1 cellular context compared by ENCODE assay signal in the genomic region with DNA sequence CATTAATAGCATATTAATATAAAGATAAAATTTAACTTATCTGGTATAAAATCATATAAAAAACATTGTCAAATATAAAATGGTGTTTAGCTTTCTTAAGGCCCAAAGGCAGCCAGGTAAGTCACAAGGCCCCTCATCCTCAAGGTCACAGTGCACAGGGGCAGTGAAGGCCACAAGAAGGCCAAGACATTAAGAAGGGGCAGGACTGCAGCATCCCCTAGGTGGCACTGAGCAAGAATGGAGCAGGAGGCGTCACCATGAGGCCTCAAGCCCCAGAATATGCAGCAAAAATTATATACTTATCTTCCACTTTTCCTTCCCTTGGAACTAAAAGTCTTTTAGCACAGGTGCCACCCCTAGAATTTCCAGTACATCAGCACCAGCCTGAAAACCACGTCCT.
TF ChIP-seq lines count a peak whose summit lies in the region.

No MANE protein-coding gene starts in this region.

TF ChIP-seq in GM12878, 131 proteins besides CTCF, POLR2A, EP300 and RAD21:
- TF ChIP-seq, protein P1, sequence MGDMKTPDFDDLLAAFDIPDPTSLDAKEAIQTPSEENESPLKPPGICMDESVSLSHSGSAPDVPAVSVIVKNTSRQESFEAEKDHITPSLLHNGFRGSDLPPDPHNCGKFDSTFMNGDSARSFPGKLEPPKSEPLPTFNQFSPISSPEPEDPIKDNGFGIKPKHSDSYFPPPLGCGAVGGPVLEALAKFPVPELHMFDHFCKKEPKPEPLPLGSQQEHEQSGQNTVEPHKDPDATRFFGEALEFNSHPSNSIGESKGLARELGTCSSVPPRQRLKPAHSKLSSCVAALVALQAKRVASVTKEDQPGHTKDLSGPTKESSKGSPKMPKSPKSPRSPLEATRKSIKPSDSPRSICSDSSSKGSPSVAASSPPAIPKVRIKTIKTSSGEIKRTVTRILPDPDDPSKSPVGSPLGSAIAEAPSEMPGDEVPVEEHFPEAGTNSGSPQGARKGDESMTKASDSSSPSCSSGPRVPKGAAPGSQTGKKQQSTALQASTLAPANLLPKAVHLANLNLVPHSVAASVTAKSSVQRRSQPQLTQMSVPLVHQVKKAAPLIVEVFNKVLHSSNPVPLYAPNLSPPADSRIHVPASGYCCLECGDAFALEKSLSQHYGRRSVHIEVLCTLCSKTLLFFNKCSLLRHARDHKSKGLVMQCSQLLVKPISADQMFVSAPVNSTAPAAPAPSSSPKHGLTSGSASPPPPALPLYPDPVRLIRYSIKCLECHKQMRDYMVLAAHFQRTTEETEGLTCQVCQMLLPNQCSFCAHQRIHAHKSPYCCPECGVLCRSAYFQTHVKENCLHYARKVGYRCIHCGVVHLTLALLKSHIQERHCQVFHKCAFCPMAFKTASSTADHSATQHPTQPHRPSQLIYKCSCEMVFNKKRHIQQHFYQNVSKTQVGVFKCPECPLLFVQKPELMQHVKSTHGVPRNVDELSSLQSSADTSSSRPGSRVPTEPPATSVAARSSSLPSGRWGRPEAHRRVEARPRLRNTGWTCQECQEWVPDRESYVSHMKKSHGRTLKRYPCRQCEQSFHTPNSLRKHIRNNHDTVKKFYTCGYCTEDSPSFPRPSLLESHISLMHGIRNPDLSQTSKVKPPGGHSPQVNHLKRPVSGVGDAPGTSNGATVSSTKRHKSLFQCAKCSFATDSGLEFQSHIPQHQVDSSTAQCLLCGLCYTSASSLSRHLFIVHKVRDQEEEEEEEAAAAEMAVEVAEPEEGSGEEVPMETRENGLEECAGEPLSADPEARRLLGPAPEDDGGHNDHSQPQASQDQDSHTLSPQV (IDR thresholded peaks at IDR 0.05) = no peak
- TF ChIP-seq EZH2 (IDR thresholded peaks at IDR 0.05; ENCODE audit: borderline replicate concordance, control insufficient read depth, low read depth, low read length) (no peak), POLR2AphosphoS2 (IDR thresholded peaks at IDR 0.05; ENCODE audit: low read depth, low read length) (no peak), BRCA1 (IDR thresholded peaks at IDR 0.05; ENCODE audit: low read depth, low read length) (no peak), POU2F2 (IDR thresholded peaks at IDR 0.05; ENCODE audit: borderline replicate concordance, low read depth, low read length) (no peak), IRF3 (IDR thresholded peaks at IDR 0.05) (no peak), STAT1 (conservative IDR thresholded peaks at IDR 0.05) (no peak), SIN3A (IDR thresholded peaks at IDR 0.05; ENCODE audit: low read depth, low read length) (no peak), PBX3 (IDR thresholded peaks at IDR 0.05; ENCODE audit: insufficient replicate concordance, low read depth, low read length) (no peak), RCOR1 (conservative IDR thresholded peaks at IDR 0.05; ENCODE audit: low read depth, low read length) (no peak), CBFB (IDR thresholded peaks at IDR 0.05; ENCODE audit: low read depth) (no peak), ETV6 (conservative IDR thresholded peaks at IDR 0.05 in 1 of 2, IDR thresholded peaks at IDR 0.05 in 1 of 2; ENCODE audit: borderline replicate concordance in 1 of 2, low read depth in 1 of 2) (no peak)
- TF ChIP-seq, protein P2, sequence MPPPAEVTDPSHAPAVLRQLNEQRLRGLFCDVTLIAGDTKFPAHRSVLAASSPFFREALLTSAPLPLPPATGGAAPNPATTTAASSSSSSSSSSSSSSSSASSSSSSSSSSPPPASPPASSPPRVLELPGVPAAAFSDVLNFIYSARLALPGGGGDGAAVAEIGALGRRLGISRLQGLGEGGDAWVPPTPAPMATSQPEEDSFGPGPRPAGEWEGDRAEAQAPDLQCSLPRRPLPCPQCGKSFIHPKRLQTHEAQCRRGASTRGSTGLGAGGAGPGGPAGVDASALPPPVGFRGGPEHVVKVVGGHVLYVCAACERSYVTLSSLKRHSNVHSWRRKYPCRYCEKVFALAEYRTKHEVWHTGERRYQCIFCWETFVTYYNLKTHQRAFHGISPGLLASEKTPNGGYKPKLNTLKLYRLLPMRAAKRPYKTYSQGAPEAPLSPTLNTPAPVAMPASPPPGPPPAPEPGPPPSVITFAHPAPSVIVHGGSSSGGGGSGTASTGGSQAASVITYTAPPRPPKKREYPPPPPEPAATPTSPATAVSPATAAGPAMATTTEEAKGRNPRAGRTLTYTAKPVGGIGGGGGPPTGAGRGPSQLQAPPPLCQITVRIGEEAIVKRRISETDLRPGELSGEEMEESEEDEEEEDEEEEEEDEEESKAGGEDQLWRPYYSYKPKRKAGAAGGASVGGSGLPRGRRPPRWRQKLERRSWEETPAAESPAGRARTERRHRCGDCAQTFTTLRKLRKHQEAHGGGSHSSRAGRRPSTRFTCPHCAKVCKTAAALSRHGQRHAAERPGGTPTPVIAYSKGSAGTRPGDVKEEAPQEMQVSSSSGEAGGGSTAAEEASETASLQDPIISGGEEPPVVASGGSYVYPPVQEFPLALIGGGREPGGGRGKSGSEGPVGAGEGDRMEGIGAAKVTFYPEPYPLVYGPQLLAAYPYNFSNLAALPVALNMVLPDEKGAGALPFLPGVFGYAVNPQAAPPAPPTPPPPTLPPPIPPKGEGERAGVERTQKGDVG (CRISPR knock-in tag; IDR thresholded peaks at IDR 0.05) = no peak
- TF ChIP-seq, protein P3, sequence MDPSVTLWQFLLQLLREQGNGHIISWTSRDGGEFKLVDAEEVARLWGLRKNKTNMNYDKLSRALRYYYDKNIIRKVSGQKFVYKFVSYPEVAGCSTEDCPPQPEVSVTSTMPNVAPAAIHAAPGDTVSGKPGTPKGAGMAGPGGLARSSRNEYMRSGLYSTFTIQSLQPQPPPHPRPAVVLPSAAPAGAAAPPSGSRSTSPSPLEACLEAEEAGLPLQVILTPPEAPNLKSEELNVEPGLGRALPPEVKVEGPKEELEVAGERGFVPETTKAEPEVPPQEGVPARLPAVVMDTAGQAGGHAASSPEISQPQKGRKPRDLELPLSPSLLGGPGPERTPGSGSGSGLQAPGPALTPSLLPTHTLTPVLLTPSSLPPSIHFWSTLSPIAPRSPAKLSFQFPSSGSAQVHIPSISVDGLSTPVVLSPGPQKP (IDR thresholded peaks at IDR 0.05; ENCODE audit: low read depth, low read length) = no peak
